ENCODE assay signal across 9 cellular contexts in genomic region chr2:110853516-110853915, GRCh38.
DNase-seq lines count a peak whose midpoint lies in the region; ATAC-seq and TF ChIP-seq lines count a peak whose summit lies in the region.
"Had no signal": no experiment of that assay in that cellular context is flagged by ENCODE, and none has a peak within 500 bp of the region (broad histone marks: within the 10 kb centered on the region; RNA-seq: fewer than 3 reads in every experiment).

No MANE protein-coding gene starts in this region.

- H3K4me1 Mint-ChIP-seq in T-helper 2 cell treated with Interferon-gamma antibody and Interleukin-4, amounts not matched to agents 5 μg/mL and 100 μg/mL, for 36 hours (ENCODE audit: low read depth) = peaks cover 34% of the 10 kb centered on the region
- peaks cover 36 to 71% (median 47%) of the 10 kb centered on the region in 7 donors for H3K4me1 Mint-ChIP-seq in naive thymus-derived CD4-positive, alpha-beta T cell

- CTCF ChIA-PET in naive thymus-derived CD4-positive, alpha-beta T cell (lab: Charles Lee) = interaction anchor here (0.6 to 1.3 kb wide), 3 partner anchors 13 to 41 kb away, joined by 3 to 5 read pairs (median 4); no protein-coding TSS in a partner anchor

- no peaks in the 10 kb centered on the region for H3K27me3 ChIP-seq in naive thymus-derived CD4-positive, alpha-beta T cell (ENCODE audit: control insufficient read depth in 2 of 2, insufficient read depth in 2 of 2, low read length in 2 of 2)

- peak; percentile 24 for ATAC-seq in naive thymus-derived CD4-positive, alpha-beta T cell
- ATAC-seq in HG03565 (IDR thresholded peaks at IDR 0.05; ENCODE audit: unreplicated experiment) = no peak

- no peak overlapping the region for H3K4me3 ChIP-seq in choroid plexus epithelial cell (ENCODE audit: low read depth, low read length)
- no peak overlapping the region for H3K4me3 ChIP-seq in naive thymus-derived CD4-positive, alpha-beta T cell (ENCODE audit: low read length)

- POLR2A ChIA-PET in naive thymus-derived CD4-positive, alpha-beta T cell (lab: Charles Lee) = interaction anchor here (0.7 to 1.5 kb wide), 2 partner anchors 41 to 267 kb away, joined by 3 read pairs; partner anchors contain the start of gene BCL2L11

- H3K9me3 Mint-ChIP-seq in T-helper 2 cell treated with Interferon-gamma antibody and Interleukin-4, amounts not matched to agents 5 μg/mL and 100 μg/mL, for 36 hours = no peaks in the 10 kb centered on the region
- H3K9me3 Mint-ChIP-seq in naive thymus-derived CD4-positive, alpha-beta T cell = peaks cover 0 to 4% (median 0%) of the 10 kb centered on the region in 11 donors
- H3K9me3 Mint-ChIP-seq: T-helper 1 cell treated with Interleukin-12 subunit alpha and Interleukin-12 subunit beta and Interleukin-4 antibody, amounts not matched to agents 30 μg/mL and 1 μg/mL, for 36 hours had no signal

- peaks cover 29 to 44% of the 10 kb centered on the region in 2 donors for H3K4me1 ChIP-seq in naive thymus-derived CD4-positive, alpha-beta T cell (ENCODE audit: control insufficient read depth in 2 of 2, insufficient read depth in 2 of 2, low read length in 2 of 2)

- peak overlapping the region; percentile 38 for H3K27ac Mint-ChIP-seq in T-helper 2 cell treated with Interferon-gamma antibody and Interleukin-4, amounts not matched to agents 5 μg/mL and 100 μg/mL, for 36 hours
- H3K27ac Mint-ChIP-seq in naive thymus-derived CD4-positive, alpha-beta T cell = peak overlapping the region in 7 of 9 donors; percentile 32 to 77 (median 48)

- intact Hi-C loops in naive thymus-derived CD4-positive, alpha-beta T cell (cut with micrococcal nuclease) = loop anchor here (1.0 to 2.0 kb wide), 3 partner anchors 13 to 263 kb away; no protein-coding TSS in a partner anchor

- DNase-seq in DMS 273 (lab: John Stamatoyannopoulos, UW; ENCODE audit: unreplicated experiment) (peak; percentile 64), HT-29 (ENCODE audit: low spot score) (peak; percentile 39), choroid plexus epithelial cell (ENCODE audit: low read depth) (peak; percentile 54), COR-L47 (lab: John Stamatoyannopoulos, UW) (no peak), NCI-H1105 treated with DMSO at 0.1 percent for 48 hours (lab: John Stamatoyannopoulos, UW) (no peak)
- DNase-seq in T-helper 2 cell treated with Interferon-gamma antibody and Interleukin-4, amounts not matched to agents 5 μg/mL and 100 μg/mL, for 36 hours (ENCODE audit: low spot score) = no peak
- DNase-seq in naive thymus-derived CD4-positive, alpha-beta T cell = peak in 6 of 9 donors; percentile 25 to 46 (median 40)

- H3K9me3 ChIP-seq in naive thymus-derived CD4-positive, alpha-beta T cell (ENCODE audit: control insufficient read depth in 2 of 3, low read length in 3 of 3) = no peaks in the 10 kb centered on the region

- no peak overlapping the region for H3K27ac ChIP-seq in naive thymus-derived CD4-positive, alpha-beta T cell (ENCODE audit: low read depth, low read length)

- peak overlapping the region; percentile 33 for H3K4me3 Mint-ChIP-seq in T-helper 2 cell treated with Interferon-gamma antibody and Interleukin-4, amounts not matched to agents 5 μg/mL and 100 μg/mL, for 36 hours
- H3K4me3 Mint-ChIP-seq in naive thymus-derived CD4-positive, alpha-beta T cell = peak overlapping the region in 7 of 10 donors; percentile 4 to 60 (median 33)
- H3K4me3 Mint-ChIP-seq: T-helper 1 cell treated with Interleukin-12 subunit alpha and Interleukin-12 subunit beta and Interleukin-4 antibody, amounts not matched to agents 30 μg/mL and 1 μg/mL, for 36 hours had no signal

- H3K27me3 Mint-ChIP-seq in T-helper 2 cell treated with Interferon-gamma antibody and Interleukin-4, amounts not matched to agents 5 μg/mL and 100 μg/mL, for 36 hours (ENCODE audit: low read depth) = peaks cover 42% of the 10 kb centered on the region
- peaks cover 0 to 50% (median 0%) of the 10 kb centered on the region in 5 donors for H3K27me3 Mint-ChIP-seq in naive thymus-derived CD4-positive, alpha-beta T cell

- TF ChIP-seq CTCF in choroid plexus epithelial cell (conservative IDR thresholded peaks at IDR 0.05; ENCODE audit: low read depth, low read length) = peak; percentile 85

- peaks cover 1% of the 10 kb centered on the region for H3K36me3 Mint-ChIP-seq in T-helper 2 cell treated with Interferon-gamma antibody and Interleukin-4, amounts not matched to agents 5 μg/mL and 100 μg/mL, for 36 hours (ENCODE audit: low read depth)
- no peaks in the 10 kb centered on the region for H3K36me3 Mint-ChIP-seq in naive thymus-derived CD4-positive, alpha-beta T cell

- H3K36me3 ChIP-seq in naive thymus-derived CD4-positive, alpha-beta T cell (ENCODE audit: control insufficient read depth in 2 of 3, insufficient read depth in 3 of 3, low read length in 3 of 3) = no peaks in the 10 kb centered on the region

Comparison
In these comparisons a context has a peak if more than half of its experiments do, and no peak if none do; other contexts are left out.
1. DNase-seq: peak in DMS 273 (single experiment), HT-29 (single experiment), choroid plexus epithelial cell (single experiment) and naive thymus-derived CD4-positive, alpha-beta T cell (6 of 9); none in T-helper 2 cell treated with Interferon-gamma antibody and Interleukin-4, amounts not matched to agents 5 μg/mL and 100 μg/mL, for 36 hours (single experiment), COR-L47 (single experiment) and NCI-H1105 treated with DMSO at 0.1 percent for 48 hours (single experiment).